Comparison of ENCODE assay signal across 24 cellular contexts in the genomic region with DNA sequence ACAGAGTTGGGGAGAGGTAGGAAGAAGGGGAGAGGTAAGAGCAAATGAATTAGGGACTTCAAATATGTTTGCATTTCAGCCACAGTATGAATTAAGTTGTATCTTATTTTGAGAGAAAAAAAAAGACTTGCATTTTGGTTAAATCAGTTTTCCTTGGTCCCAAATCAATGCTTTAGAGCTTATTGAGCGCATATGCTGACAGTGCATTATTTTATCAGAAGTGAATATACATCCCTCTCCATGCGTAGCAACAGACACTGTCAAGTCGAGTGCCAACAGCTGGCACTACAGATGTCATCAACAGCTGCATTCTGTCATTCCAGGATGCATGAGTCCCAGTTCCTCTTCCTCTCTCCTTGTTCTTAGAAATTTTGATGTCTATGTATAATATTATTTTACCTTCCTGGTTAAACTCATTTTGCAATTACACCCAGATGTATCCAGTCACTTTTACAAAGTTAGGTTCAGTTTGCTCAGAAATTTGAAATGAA.
"Had no signal": no experiment of that assay in that cellular context is flagged by ENCODE, and none has a peak within 500 bp of the region (broad histone marks: within the 10 kb centered on the region; RNA-seq: fewer than 3 reads in every experiment).

No MANE protein-coding gene starts in this region.

- H3K4me1 ChIP-seq: left lung, lower lobe of right lung, pancreas, prostate gland, sigmoid colon, spleen, suprapubic skin, tibial artery, upper lobe of right lung had no signal

- H3K27me3 ChIP-seq: pancreas, tibial artery, upper lobe of right lung had no signal

- FAIRE-seq: keratinocyte, pancreas, small intestine had no signal

- H3K27ac ChIP-seq: left lung, lower lobe of right lung, pancreas, prostate gland, sigmoid colon, spleen, suprapubic skin, thoracic aorta, tibial artery, upper lobe of right lung had no signal

- H3K4me3 ChIP-seq: left lung, lower lobe of right lung, pancreas, prostate gland, sigmoid colon, spleen, suprapubic skin, thoracic aorta, tibial artery, upper lobe of right lung had no signal

- DNase-seq: kidney glomerular epithelial cell; left cardiac atrium; left lung; lower lobe of right lung; mammary epithelial cell; mesenchymal stem cell; naive thymus-derived CD8-positive, alpha-beta T cell; nucleus accumbens; pancreas; posterior cingulate gyrus; retina; right cardiac atrium; sigmoid colon; small intestine; spleen; stimulated activated CD4-positive, alpha-beta T cell treated with anti-CD3 and anti-CD28 coated beads, Interleukin-4, amount 100 ng/mL, for 24 hours; stimulated activated naive CD4-positive, alpha-beta T cell; tibial artery; upper lobe of right lung had no signal

- H3K36me3 ChIP-seq: left lung, lower lobe of right lung, pancreas, prostate gland, sigmoid colon, spleen, suprapubic skin, thoracic aorta, tibial artery, upper lobe of right lung had no signal

- H3K9me3 ChIP-seq: left lung, lower lobe of right lung, pancreas, prostate gland, sigmoid colon, spleen, suprapubic skin, thoracic aorta, tibial artery, upper lobe of right lung had no signal

- ATAC-seq: left cardiac atrium; left lung; lower lobe of right lung; naive thymus-derived CD8-positive, alpha-beta T cell; pancreas; right cardiac atrium; stimulated activated effector memory CD8-positive, alpha-beta T cell treated with anti-CD3 and anti-CD28 coated beads, Interleukin-12 subunit alpha, Interleukin-12 subunit beta, amount 100 ng/mL, for 72 hours; upper lobe of right lung had no signal
